In genomic region chr5:147287181-147287580, GRCh38 we compare ENCODE assay signal across 24 cellular contexts. TPM values are rescaled to one million over a fixed set of nuclear protein-coding genes. Genes with fewer than 3 reads are reported as not detected.
DNase-seq lines count a peak whose midpoint lies in the region; FAIRE-seq and TF ChIP-seq lines count a peak whose summit lies in the region.
"Had no signal": no experiment of that assay in that cellular context is flagged by ENCODE, and none has a peak within 500 bp of the region (broad histone marks: within the 10 kb centered on the region; RNA-seq: fewer than 3 reads in every experiment).

No MANE protein-coding gene starts in this region.

- no peaks in the 10 kb centered on the region for H3K23me2 ChIP-seq in H1 (ENCODE audit: low read depth, low read length)

- no peak overlapping the region for H2BK20ac ChIP-seq in H1 (ENCODE audit: low read length)

- H4K20me1 ChIP-seq in H1 (replicated peaks in 1 of 2; ENCODE audit: control insufficient read depth in 1 of 2, insufficient read depth in 2 of 2, low read length in 2 of 2) = no peaks in the 10 kb centered on the region

- TF ChIP-seq POLR2A in H1 (IDR thresholded peaks at IDR 0.05; ENCODE audit: control extremely low read depth in 1 of 2, low read depth in 2 of 2, low read length in 2 of 2) = no peak

- no peak overlapping the region for H4K91ac ChIP-seq in H1 (replicated peaks; ENCODE audit: insufficient read length, low read length)

- WGBS in H1 (ENCODE audit: extremely low coverage in 1 of 2, insufficient coverage in 1 of 2, insufficient read length in 1 of 2, insufficient replicate concordance in 2 of 2, low coverage in 1 of 2, low lambda C conversion rate in 2 of 2, missing lambda C conversion rate in 1 of 2), 2 experiments = 50% methylated on average over 1 of the region's 1 CpG; no CpG with 5 or more reads in 1 of the 2 experiments

- no peak for FAIRE-seq in H1 (lab: Jason Lieb, UNC)
- FAIRE-seq: A204.1, D721Med, GM12892 had no signal

- no peaks in the 10 kb centered on the region for H3K79me1 ChIP-seq in H1 (ENCODE audit: low read depth, low read length)

- H2BK15ac ChIP-seq in H1 (ENCODE audit: low read length) = no peak overlapping the region

- no peak overlapping the region for H2BK12ac ChIP-seq in H1 (ENCODE audit: low read depth, low read length)

- TF ChIP-seq EP300 in H1 (IDR thresholded peaks at IDR 0.05; ENCODE audit: borderline replicate concordance in 1 of 2, low read depth in 2 of 2, low read length in 2 of 2) = no peak

- POLR2A ChIA-PET in H1 (lab: Charles Lee; ENCODE audit: partially characterized antibody) = interaction anchor here (0.6 kb wide), 1 partner anchor 125 kb away, joined by 3 read pairs; no protein-coding TSS in a partner anchor

- H3K56ac ChIP-seq in H1 (replicated peaks; ENCODE audit: insufficient read length, low read depth, low read length) = no peak overlapping the region

- H2AK5ac ChIP-seq in H1 (ENCODE audit: low read depth, low read length) = no peak overlapping the region

- no peak overlapping the region for H2BK120ac ChIP-seq in H1 (replicated peaks; ENCODE audit: low read depth, low read length)

- no peak overlapping the region for H2AFZ ChIP-seq in H1 (ENCODE audit: low read length)
- H2AFZ ChIP-seq: GM23248 had no signal

- no peaks in the 10 kb centered on the region for H3K79me2 ChIP-seq in H1 (ENCODE audit: control insufficient read depth in 1 of 2, insufficient read depth in 2 of 2, low read length in 2 of 2)

- H3K4me3 ChIP-seq in HUES48 (ENCODE audit: low read depth, low read length) = no peak overlapping the region
- H3K4me3 ChIP-seq in H1 (ENCODE audit: extremely low read depth in 1 of 4, insufficient read depth in 2 of 4, low read depth in 3 of 4, low read length in 4 of 4) = no peak overlapping the region
- H3K4me3 ChIP-seq: GM23248 had no signal

- H3K4me2 ChIP-seq in H1 (ENCODE audit: insufficient read depth in 1 of 2, low read depth in 2 of 2, low read length in 2 of 2) = peak overlapping the region; percentile 23 to 35; a peak in 3 of 4 replicates

- H4K8ac ChIP-seq in H1 (ENCODE audit: extremely low read depth, insufficient read depth, low read length) = no peak overlapping the region

- H4K5ac ChIP-seq in H1 (ENCODE audit: insufficient read length, low read depth, low read length) = peak overlapping the region; percentile 48

- H3K27me3 ChIP-seq in HUES48 (ENCODE audit: control insufficient read depth, insufficient read depth, low read length) (no peaks in the 10 kb centered on the region), H1 (replicated peaks in 1 of 4; ENCODE audit: control insufficient read depth in 3 of 4, extremely low read depth in 1 of 4, insufficient read depth in 3 of 4, low read length in 3 of 4) (no peaks in the 10 kb centered on the region)
- H3K27me3 ChIP-seq: BE2C had no signal

- no peaks in the 10 kb centered on the region; the same call in 1 of the 2 replicates for H3K9me3 ChIP-seq in HUES48 (ENCODE audit: control insufficient read depth, insufficient read depth, low read length)
- H3K9me3 ChIP-seq in H1 (ENCODE audit: insufficient read depth in 2 of 2, low read depth in 1 of 2, low read length in 1 of 2) = peaks cover 0 to 11% of the 10 kb centered on the region in 2 experiments; a peak in 2 of 4 replicates
- H3K9me3 ChIP-seq: BE2C had no signal

- in situ Hi-C loops in GM13977 (cut with MboI; ENCODE audit: low pct_unique_long_range_greater_than_20kb, low sequenced_read_pairs, unreplicated experiment) = no loop called here

- H3K4me1 ChIP-seq in HUES48 (ENCODE audit: control insufficient read depth, insufficient read depth, low read length) (peaks cover 34% of the 10 kb centered on the region), H1 (replicated peaks in 1 of 4; ENCODE audit: control insufficient read depth in 3 of 4, insufficient read depth in 4 of 4, low read length in 3 of 4) (peaks cover 0 to 14% (median 6%) of the 10 kb centered on the region in 4 experiments; a peak in 4 of 7 replicates)
- H3K4me1 ChIP-seq: BE2C had no signal

- H3K36me3 ChIP-seq in HUES48 (ENCODE audit: control insufficient read depth, insufficient read depth, low read length) = no peaks in the 10 kb centered on the region
- H3K36me3 ChIP-seq in H1 (ENCODE audit: control insufficient read depth in 2 of 4, insufficient read depth in 4 of 4, low read length in 3 of 4) = no peaks in the 10 kb centered on the region; a peak in 1 of 8 replicates
- H3K36me3 ChIP-seq: BE2C had no signal

- no peak overlapping the region for H3K9ac ChIP-seq in HUES48 (ENCODE audit: low read depth, low read length)
- H3K9ac ChIP-seq in H1 (replicated peaks in 1 of 4; ENCODE audit: extremely low read depth in 1 of 4, low read depth in 3 of 4, low read length in 3 of 4) = no peak overlapping the region
- H3K9ac ChIP-seq: GM23248 had no signal

- H3K4ac ChIP-seq in H1 (replicated peaks; ENCODE audit: insufficient read length, low read depth, low read length) = no peak overlapping the region

- no peak overlapping the region for H3K18ac ChIP-seq in H1 (ENCODE audit: extremely low read depth, low read length)

- no peak overlapping the region for H2BK5ac ChIP-seq in H1 (ENCODE audit: low read depth, low read length)

- CTCF ChIA-PET in H1 (lab: Charles Lee; ENCODE audit: partially characterized antibody) = interaction anchor here (0.6 to 1.4 kb wide), 4 partner anchors 11 to 379 kb away, joined by 3 to 5 read pairs (median 4); no protein-coding TSS in a partner anchor

- TF ChIP-seq CTCF in H1 (IDR thresholded peaks at IDR 0.05; ENCODE audit: control extremely low read depth in 1 of 3, insufficient read depth in 1 of 3, low read depth in 1 of 3, low read length in 3 of 3) (no peak), GM13977 (IDR thresholded peaks at IDR 0.05; ENCODE audit: extremely low read depth, insufficient read depth, missing control alignments) (no peak)

- peak overlapping the region; percentile 24 for H3K27ac ChIP-seq in HUES48 (ENCODE audit: low read depth, low read length)
- H3K27ac ChIP-seq in H1 (ENCODE audit: low read depth, low read length) = no peak overlapping the region
- H3K27ac ChIP-seq: GM23248, HL-60 had no signal

- no peak overlapping the region for H3K23ac ChIP-seq in H1 (ENCODE audit: insufficient read length)

- H3K14ac ChIP-seq in H1 (ENCODE audit: insufficient read length) = no peak overlapping the region

- DNase-seq in NCI-H1436 treated with DMSO at 0.1 percent for 48 hours (lab: John Stamatoyannopoulos, UW) (peak; percentile 16), H1 (ENCODE audit: low read depth in 1 of 2, low spot score in 2 of 2) (no peak), DMS 273 (lab: John Stamatoyannopoulos, UW; ENCODE audit: unreplicated experiment) (no peak), D341Med (ENCODE audit: low spot score) (no peak), GM13977 (ENCODE audit: low spot score) (no peak)
- no peak for DNase-seq in activated naive CD4-positive, alpha-beta T cell treated with Interleukin-2 at 50 U/mL for 16 hours
- DNase-seq: ACHN; BE2C; C1 segment of cervical spinal cord; CD4-positive, CD25-positive, alpha-beta regulatory T cell; CD8-positive, alpha-beta memory T cell; COR-L47; DMS153; DMS79; GDM1; GM23248; H7; Kasumi-1; KG1 had no signal

- no peak for TF ChIP-seq RAD21 in H1 (IDR thresholded peaks at IDR 0.05 in 1 of 2, conservative IDR thresholded peaks at IDR 0.05 in 1 of 2; ENCODE audit: low read depth in 2 of 2, low read length in 2 of 2)

TF ChIP-seq in H1, 55 proteins besides CTCF, POLR2A, EP300 and RAD21 (continues in another document):
- no peak for TF ChIP-seq SIN3A (conservative IDR thresholded peaks at IDR 0.05 in 1 of 2, IDR thresholded peaks at IDR 0.05 in 1 of 2; ENCODE audit: low read depth in 1 of 2, low read length in 2 of 2)
- TF ChIP-seq RNF2 (IDR thresholded peaks at IDR 0.05; ENCODE audit: borderline replicate concordance, low read depth, low read length, missing control alignments, poor library complexity, severe bottlenecking) = no peak
- TF ChIP-seq ATF2 (IDR thresholded peaks at IDR 0.05; ENCODE audit: low read length) = no peak
- no peak for TF ChIP-seq CHD1 (IDR thresholded peaks at IDR 0.05; ENCODE audit: low read depth, low read length)
- TF ChIP-seq TBP (IDR thresholded peaks at IDR 0.05; ENCODE audit: low read depth, low read length) = no peak
- no peak for TF ChIP-seq JUND (IDR thresholded peaks at IDR 0.05; ENCODE audit: low read length)

RNA-seq across cellular contexts. Expression of gene STK32A, which starts 52.4 kb away (rescaled TPM):
- 1.5 and 2.5 TPM in 2 replicates for total RNA-seq in H1 (2021; fragmentation: NEBNext Ultra II Directional; extraction: Animal tissue kit (Norgen Biotek cat#: 25700))
- polyA plus RNA-seq in H1 (2011; rRNA removed) = 0.52 and 1.3 TPM in 2 replicates
- polyA plus RNA-seq in H1 (2011; cell fraction: cytosol; rRNA removed) = 0.81 TPM
- 1.5 TPM for polyA plus RNA-seq in H1 (2011; cell fraction: nucleus; rRNA removed)
- polyA plus RNA-seq in H1 (2012, experiment 1 of 2) = 0.99 to 1.7 TPM (median 1.4 TPM) in 4 replicates
- polyA plus RNA-seq in H1 (2012, experiment 2 of 2) = 0.07 TPM
- 0.93 TPM for polyA plus RNA-seq in H1 (2013, experiment 1 of 2)
- 1.3 TPM for polyA plus RNA-seq in H1 (2013, experiment 2 of 2)
- 3.5 and 6.0 TPM in 2 replicates for polyA minus RNA-seq in H1 (2011; rRNA and poly(A)+ RNA removed)
- 2.4 TPM for polyA minus RNA-seq in H1 (2011; cell fraction: cytosol; rRNA and poly(A)+ RNA removed)
- polyA minus RNA-seq in H1 (2011; cell fraction: nucleus; rRNA and poly(A)+ RNA removed) = 11.8 TPM
- total RNA-seq: CD4-positive, CD25-positive, alpha-beta regulatory T cell; CD8-positive, alpha-beta memory T cell had no signal
- polyA plus RNA-seq: CD4-positive, CD25-positive, alpha-beta regulatory T cell; CD8-positive, alpha-beta memory T cell had no signal
